Comparison of ENCODE assay signal across 31 cellular contexts in genomic region chr6:40511884-40512283, GRCh38.
"Had no signal": no experiment of that assay in that cellular context is flagged by ENCODE, and none has a peak within 500 bp of the region (broad histone marks: within the 10 kb centered on the region; RNA-seq: fewer than 3 reads in every experiment).

No MANE protein-coding gene starts in this region.

- H3K4me2 ChIP-seq: KMS-11 had no signal

- DNase-seq: Karpas-422, Kasumi-1, MM.1S, MV-4-11, NCI-H1048, NCI-H1092, NCI-H1092 treated with DMSO at 0.1 percent for 48 hours, NCI-H1105, NCI-H1105 treated with DMSO at 0.1 percent for 48 hours, NCI-H1417 treated with DMSO at 0.1 percent for 48 hours, NCI-H1436, NCI-H1436 treated with DMSO at 0.1 percent for 48 hours, NCI-H146, NCI-H1694, NCI-H1694 treated with DMSO at 0.1 percent for 48 hours, NCI-H187, NCI-H187 treated with DMSO at 0.1 percent for 48 hours, NCI-H1930, NCI-H2029, NCI-H2029 treated with DMSO at 0.1 percent for 48 hours, NCI-H2081, NCI-H2081 treated with DMSO at 0.1 percent for 48 hours, NCI-H2107, NCI-H2227 treated with DMSO at 0.1 percent for 48 hours, NCI-H226, NCI-H345, NCI-H446, NCI-H446 treated with DMSO at 0.1 percent for 48 hours, NCI-H510A, NCI-H510A treated with DMSO at 0.1 percent for 48 hours had no signal

- H3K9ac ChIP-seq: KMS-11 had no signal

- H3K27ac ChIP-seq: KMS-11 had no signal
